29 cellular contexts compared by ENCODE assay signal in genomic region chr5:157747173-157747758, GRCh38. TPM values are rescaled to one million over a fixed set of nuclear protein-coding genes. Genes with fewer than 3 reads are reported as not detected.
DNase-seq lines count a peak whose midpoint lies in the region; ATAC-seq, FAIRE-seq and TF ChIP-seq lines count a peak whose summit lies in the region.
"Had no signal": no experiment of that assay in that cellular context is flagged by ENCODE, and none has a peak within 500 bp of the region (broad histone marks: within the 10 kb centered on the region; RNA-seq: fewer than 3 reads in every experiment).

No MANE protein-coding gene starts in this region.

- H3K79me2 ChIP-seq in Karpas-422 (ENCODE audit: low read length) = peaks cover 67% of the 10 kb centered on the region

- peaks cover 2 to 5% of the 10 kb centered on the region in 2 donors for H3K4me1 ChIP-seq in ascending aorta
- peaks cover 20% of the 10 kb centered on the region for H3K4me1 ChIP-seq in Karpas-422 (ENCODE audit: low read length)

- H3K9ac ChIP-seq in Karpas-422 (ENCODE audit: low read length) = no peak overlapping the region

- no peaks in the 10 kb centered on the region for H3K36me3 Mint-ChIP-seq in HFFc6 (ENCODE audit: low read depth)
- H3K36me3 Mint-ChIP-seq in osteocyte (ENCODE audit: unreplicated experiment) = peaks cover 2% of the 10 kb centered on the region
- no peaks in the 10 kb centered on the region for H3K36me3 Mint-ChIP-seq in progenitor cell of endocrine pancreas (ENCODE audit: insufficient read depth)
- H3K36me3 Mint-ChIP-seq: natural killer cell, type B pancreatic cell, WTC11 had no signal

- peaks cover 67% of the 10 kb centered on the region for H3K4me1 Mint-ChIP-seq in HFFc6 (ENCODE audit: low read depth)
- peaks cover 47% of the 10 kb centered on the region for H3K4me1 Mint-ChIP-seq in osteocyte (ENCODE audit: unreplicated experiment)
- peaks cover 5% of the 10 kb centered on the region for H3K4me1 Mint-ChIP-seq in progenitor cell of endocrine pancreas (ENCODE audit: low read depth)

- TF ChIP-seq POLR2A in GM12891 (IDR thresholded peaks at IDR 0.05; ENCODE audit: low read depth, low read length) = no peak

- ATAC-seq in GM21515 (IDR thresholded peaks at IDR 0.05; ENCODE audit: unreplicated experiment) = no peak
- ATAC-seq: activated CD8-positive, alpha-beta T cell treated with anti-CD3 and anti-CD28 coated beads, Interleukin-2, amount 10 ng/mL, durations not matched to agents 7 days and 5 days; left ventricle myocardium superior; natural killer cell; WTC11 had no signal

- H3K27ac ChIP-seq in ascending aorta (peak overlapping the region; percentile 6 to 55), Karpas-422 (ENCODE audit: low read length) (no peak overlapping the region)
- H3K27ac ChIP-seq: ovary, PC-9 had no signal

- no peak overlapping the region for H2AFZ ChIP-seq in Karpas-422 (ENCODE audit: low read length)
- H2AFZ ChIP-seq: PC-9 had no signal

- H3K27ac Mint-ChIP-seq in HFFc6 (peak overlapping the region; percentile 87), osteocyte (ENCODE audit: unreplicated experiment) (peak overlapping the region; percentile 59), progenitor cell of endocrine pancreas (no peak overlapping the region)
- H3K27ac Mint-ChIP-seq: activated CD8-positive, alpha-beta T cell treated with anti-CD3 and anti-CD28 coated beads, Interleukin-2, amount 10 ng/mL, durations not matched to agents 7 days and 5 days; mesothelial cell of epicardium; natural killer cell; type B pancreatic cell; WTC11 had no signal

- H3K9me3 ChIP-seq in ascending aorta (no peaks in the 10 kb centered on the region), Karpas-422 (ENCODE audit: low read length) (no peaks in the 10 kb centered on the region)
- H3K9me3 ChIP-seq: ovary had no signal

- no peak overlapping the region for H3K4me2 ChIP-seq in Karpas-422 (ENCODE audit: low read depth, low read length, poor library complexity, severe bottlenecking)
- H3K4me2 ChIP-seq: PC-9 had no signal

- DNase-seq in GM12891 (ENCODE audit: insufficient read length, low spot score) (no peak), HFFc6 (no peak), ascending aorta (ENCODE audit: low spot score in 2 of 2) (no peak), osteocyte (ENCODE audit: extremely low spot score, unreplicated experiment) (no peak), progenitor cell of endocrine pancreas (ENCODE audit: low spot score, unreplicated experiment) (no peak), Karpas-422 (no peak)
- DNase-seq: activated CD8-positive, alpha-beta T cell treated with anti-CD3 and anti-CD28 coated beads, Interleukin-2, amount 10 ng/mL, durations not matched to agents 7 days and 5 days; C1 segment of cervical spinal cord; DND-41; H9; left ventricle myocardium superior; natural killer cell; NCI-H1092 treated with DMSO at 0.1 percent for 48 hours; NCI-H2081 treated with DMSO at 0.1 percent for 48 hours; NCI-H226; NK-92 treated with Interleukin-12 subunit alpha and Interleukin-12 subunit beta, amount 100 ng/mL, for 24 hours; ovary; PC-9; retina; Right ventricle myocardium superior; stimulated activated CD4-positive, alpha-beta T cell treated with anti-CD3 and anti-CD28 coated beads, Interleukin-2, amount 100 ng/mL, for 24 hours; T1000 had no signal

- peak; percentile 13 for FAIRE-seq in GM12891 (lab: Jason Lieb, UNC)
- FAIRE-seq: endothelial cell of umbilical vein, GM19239, islet of Langerhans had no signal

- no peaks in the 10 kb centered on the region for H3K9me2 ChIP-seq in Karpas-422 (replicated peaks; ENCODE audit: insufficient read depth, low read length)

- H3K27me3 ChIP-seq in ascending aorta (no peaks in the 10 kb centered on the region), Karpas-422 (ENCODE audit: low read length) (no peaks in the 10 kb centered on the region)
- H3K27me3 ChIP-seq: ovary had no signal

- H4K20me1 ChIP-seq in Karpas-422 (ENCODE audit: insufficient read depth, low read depth, low read length) = no peaks in the 10 kb centered on the region

- H3K36me3 ChIP-seq in ascending aorta (peaks cover 6 to 7% of the 10 kb centered on the region in 2 donors), Karpas-422 (ENCODE audit: insufficient read depth, low read length) (peaks cover 5% of the 10 kb centered on the region; the same call in 1 of the 2 replicates)
- H3K36me3 ChIP-seq: ovary had no signal

- H3K27me3 Mint-ChIP-seq in HFFc6 (ENCODE audit: insufficient read depth) = peaks cover 1% of the 10 kb centered on the region; the same call in 1 of the 2 replicates
- no peaks in the 10 kb centered on the region for H3K27me3 Mint-ChIP-seq in osteocyte (ENCODE audit: unreplicated experiment)
- peaks cover 11% of the 10 kb centered on the region for H3K27me3 Mint-ChIP-seq in progenitor cell of endocrine pancreas

- no peaks in the 10 kb centered on the region for H3K9me3 Mint-ChIP-seq in HFFc6
- no peaks in the 10 kb centered on the region for H3K9me3 Mint-ChIP-seq in osteocyte (ENCODE audit: unreplicated experiment)
- H3K9me3 Mint-ChIP-seq in progenitor cell of endocrine pancreas (ENCODE audit: low read depth) = no peaks in the 10 kb centered on the region
- H3K9me3 Mint-ChIP-seq: H9, mesothelial cell of epicardium, natural killer cell, type B pancreatic cell, WTC11 had no signal

- H3K4me3 Mint-ChIP-seq in HFFc6 = peak overlapping the region; percentile 65
- no peak overlapping the region for H3K4me3 Mint-ChIP-seq in osteocyte (ENCODE audit: unreplicated experiment)
- H3K4me3 Mint-ChIP-seq in progenitor cell of endocrine pancreas (ENCODE audit: low read depth) = no peak overlapping the region
- H3K4me3 Mint-ChIP-seq: activated CD8-positive, alpha-beta T cell treated with anti-CD3 and anti-CD28 coated beads, Interleukin-2, amount 10 ng/mL, durations not matched to agents 7 days and 5 days; H9; mesothelial cell of epicardium; natural killer cell; type B pancreatic cell; WTC11 had no signal

- intact Hi-C loops in ascending aorta (cut with DNase I) = no loop called here

- no peak for TF ChIP-seq CTCF in HFFc6 (IDR thresholded peaks at IDR 0.05)
- TF ChIP-seq CTCF in ascending aorta (IDR thresholded peaks at IDR 0.05) = no peak
- no peak for TF ChIP-seq CTCF in osteocyte (IDR thresholded peaks at IDR 0.05)
- TF ChIP-seq CTCF in progenitor cell of endocrine pancreas (IDR thresholded peaks at IDR 0.05; ENCODE audit: unreplicated experiment) = no peak

- H3K4me3 ChIP-seq in ascending aorta (no peak overlapping the region), Karpas-422 (ENCODE audit: low read length) (no peak overlapping the region)
- H3K4me3 ChIP-seq: ovary, PC-9 had no signal

TF ChIP-seq in GM12891, 5 proteins besides CTCF, POLR2A, EP300 and RAD21:
- TF ChIP-seq POU2F2 (IDR thresholded peaks at IDR 0.05; ENCODE audit: low read depth, low read length) (no peak), POLR2AphosphoS5 (IDR thresholded peaks at IDR 0.05; ENCODE audit: low read depth, low read length) (no peak), PAX5 (IDR thresholded peaks at IDR 0.05; ENCODE audit: insufficient read depth, low read length, severe bottlenecking) (no peak), TAF1 (IDR thresholded peaks at IDR 0.05; ENCODE audit: low read depth, low read length) (no peak), SPI1 (IDR thresholded peaks at IDR 0.05; ENCODE audit: low read depth, low read length) (no peak)

RNA-seq across cellular contexts. Expression of gene LSM11, which starts 3.8 kb away (rescaled TPM):
- 1.2 TPM for polyA plus RNA-seq in GM12891 (2012; ENCODE audit: low read depth, missing spikeins)
- total RNA-seq in HFFc6 (2021; fragmentation: NEBNext Ultra II Directional; extraction: Animal tissue kit (Norgen Biotek cat#: 25700)) = 1 to 10 TPM; 2.0 to 2.9 (median 2.2) TPM
- total RNA-seq in ascending aorta (1.3 TPM), osteocyte (7.2 TPM in 2 replicates), progenitor cell of endocrine pancreas (5.5 and 6.3 TPM in 2 replicates)
- 5.7 and 6.5 TPM in 2 replicates for total RNA-seq in Karpas-422 (2014; rRNA removed; shearing (Covaris generic); ENCODE audit: low replicate concordance)

RNA-seq across cellular contexts. Expression of gene THG1L, which starts 16.0 kb away (rescaled TPM):
- 22.3 TPM for polyA plus RNA-seq in GM12891 (2012; ENCODE audit: low read depth, missing spikeins)
- total RNA-seq in HFFc6 (2021; fragmentation: NEBNext Ultra II Directional; extraction: Animal tissue kit (Norgen Biotek cat#: 25700)) = 10 to 100 TPM; 13.2 to 16.1 (median 13.5) TPM
- 0.32 TPM for total RNA-seq in ascending aorta
- 14.6 and 15.6 TPM in 2 replicates for total RNA-seq in osteocyte
- total RNA-seq in progenitor cell of endocrine pancreas = 12.4 and 13.2 TPM in 2 replicates
- total RNA-seq in Karpas-422 (2014; rRNA removed; shearing (Covaris generic); ENCODE audit: low replicate concordance) = 18.6 and 25.1 TPM in 2 replicates

Comparison
In these comparisons a context has a peak if more than half of its experiments do, and no peak if none do; other contexts are left out.
1. RNA of gene THG1L, which starts 16.0 kb away (total RNA-seq): 18.6 to 25.1 TPM in Karpas-422, 14.6 to 15.6 TPM in osteocyte, 13.2 to 16.1 TPM in HFFc6 and 12.4 to 13.2 TPM in progenitor cell of endocrine pancreas; 0.32 TPM in ascending aorta (single experiment); every median in the first group is over 10 times any median in the second.